25 cellular contexts compared by ENCODE assay signal in the genomic region with DNA sequence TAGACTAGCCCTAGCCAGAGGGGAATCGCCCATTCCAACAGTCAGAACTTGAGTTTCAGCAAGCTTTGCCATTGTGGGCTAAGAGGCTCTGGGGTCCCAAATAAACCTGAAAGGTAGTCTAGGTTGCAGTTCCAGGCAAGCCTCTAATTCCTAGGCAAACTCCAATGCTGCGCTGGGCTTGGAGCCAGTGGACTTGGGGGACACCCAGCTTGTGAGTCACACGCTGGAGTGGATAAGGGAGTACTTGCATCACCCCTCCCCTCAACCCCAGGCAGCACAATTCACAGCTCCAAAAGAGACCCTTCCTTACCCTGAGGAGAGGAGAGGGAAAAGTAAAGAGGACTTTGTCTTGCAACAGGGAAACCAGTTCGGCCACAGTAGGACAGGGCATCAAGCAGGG.
"Had no signal": no experiment of that assay in that cellular context is flagged by ENCODE, and none has a peak within 500 bp of the region (broad histone marks: within the 10 kb centered on the region; RNA-seq: fewer than 3 reads in every experiment).

No MANE protein-coding gene starts in this region.

- H3K36me3 ChIP-seq: prostate gland, right atrium auricular region, tibial artery had no signal

- H3K79me2 ChIP-seq: parathyroid adenoma had no signal

- H3K9ac ChIP-seq: parathyroid adenoma had no signal

- H3K36me3 Mint-ChIP-seq: type B pancreatic cell had no signal

- H3K4me3 Mint-ChIP-seq: mesothelial cell of epicardium; natural killer cell treated with Interleukin-12 subunit alpha and Interleukin-12 subunit beta and Interleukin-15 and Interleukin-18, amount 100 ng/mL, for 72 hours; neural crest cell; type B pancreatic cell had no signal

- H3K9me3 Mint-ChIP-seq: type B pancreatic cell had no signal

- H3K4me2 ChIP-seq: smooth muscle cell had no signal

- H3K9me3 ChIP-seq: prostate gland, testis had no signal

- H3K4me1 Mint-ChIP-seq: mesothelial cell of epicardium, naive B cell, neural crest cell had no signal

- H3K4me3 ChIP-seq: dorsolateral prefrontal cortex, lung, mucosa of descending colon, prostate gland, right atrium auricular region, smooth muscle cell, testis, tibial artery had no signal

- H3K27ac ChIP-seq: dorsolateral prefrontal cortex, parathyroid adenoma, prostate gland, right atrium auricular region, testis, tibial artery had no signal

- H3K4me1 ChIP-seq: parathyroid adenoma, prostate gland, right atrium auricular region, testis, tibial artery had no signal

- DNase-seq: dorsolateral prefrontal cortex; effector CD4-positive, alpha-beta T cell; head of caudate nucleus; mesenchymal stem cell; mucosa of descending colon; naive B cell; stimulated activated CD4-positive, alpha-beta T cell treated with anti-CD3 and anti-CD28 coated beads, Interleukin-12 subunit alpha, Interleukin-12 subunit beta, amount 100 ng/mL, for 4 hours; stimulated activated CD4-positive, alpha-beta T cell treated with anti-CD3 and anti-CD28 coated beads, Interleukin-1b, Interleukin-23, amount 100 ng/mL, for 48 hours; stimulated activated CD4-positive, alpha-beta T cell treated with anti-CD3 and anti-CD28 coated beads, Interleukin-4, amount 100 ng/mL, for 1 hour; stimulated activated CD8-positive, alpha-beta memory T cell treated with anti-CD3 and anti-CD28 coated beads, Interleukin-4, amount 100 ng/mL, for 48 hours; stimulated activated naive CD8-positive, alpha-beta T cell treated with anti-CD3 and anti-CD28 coated beads, Interleukin-15, Interleukin-2, amounts not matched to agents 100 U/mL and 50 U/mL, for 24 hours; substantia nigra; testis; tibial artery had no signal

- H3K27me3 ChIP-seq: right atrium auricular region, testis, tibial artery had no signal

- H3K27ac Mint-ChIP-seq: mesothelial cell of epicardium; naive B cell; natural killer cell treated with Interleukin-12 subunit alpha and Interleukin-12 subunit beta and Interleukin-15 and Interleukin-18, amount 100 ng/mL, for 72 hours; type B pancreatic cell had no signal

- H2AFZ ChIP-seq: parathyroid adenoma had no signal

- H3K27me3 Mint-ChIP-seq: naive B cell; natural killer cell treated with Interleukin-12 subunit alpha and Interleukin-12 subunit beta and Interleukin-15 and Interleukin-18, amount 100 ng/mL, for 72 hours; type B pancreatic cell had no signal

- ATAC-seq: left lobe of liver; mucosa of descending colon; natural killer cell treated with Interleukin-12 subunit alpha and Interleukin-12 subunit beta and Interleukin-15 and Interleukin-18, amount 100 ng/mL, for 72 hours; sciatic nerve; stimulated activated naive CD8-positive, alpha-beta T cell treated with anti-CD3 and anti-CD28 coated beads, Interleukin-15, Interleukin-2, amounts not matched to agents 100 U/mL and 50 U/mL, for 24 hours had no signal
